Comparison of ENCODE assay signal across 9 cellular contexts in the genomic region with DNA sequence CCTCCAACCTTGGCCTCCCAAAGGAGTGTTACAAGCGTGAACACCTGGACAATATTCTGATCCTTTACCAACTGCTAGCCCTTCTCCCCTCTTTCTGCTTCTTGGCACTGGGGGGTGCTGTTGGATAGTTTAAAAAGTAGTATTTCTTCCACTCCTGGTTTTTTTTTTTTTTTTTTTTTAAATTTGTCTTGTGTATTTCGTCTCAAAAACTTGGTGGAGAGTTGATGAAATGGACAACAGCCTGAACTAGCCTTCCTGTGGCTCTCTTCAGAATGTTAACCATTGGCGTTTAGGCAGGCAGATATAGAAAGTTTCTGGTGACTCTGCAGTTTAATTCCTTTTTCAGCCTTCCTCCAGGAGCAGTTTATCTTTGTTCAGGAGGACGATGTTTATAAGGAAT.
DNase-seq lines count a peak whose midpoint lies in the region; ATAC-seq and TF ChIP-seq lines count a peak whose summit lies in the region.
"Had no signal": no experiment of that assay in that cellular context is flagged by ENCODE, and none has a peak within 500 bp of the region (broad histone marks: within the 10 kb centered on the region; RNA-seq: fewer than 3 reads in every experiment).

No MANE protein-coding gene starts in this region.

- H3K27ac ChIP-seq in RWPE1, result no peak overlapping the region

- DNase-seq in DMS 273 treated with DMSO at 0.1 percent for 48 hours (lab: John Stamatoyannopoulos, UW) (peak; percentile 2), RWPE1 (ENCODE audit: low spot score) (peak; percentile 65), fibroblast of the conjunctiva (ENCODE audit: low read depth) (peak; percentile 48), pons (ENCODE audit: low spot score) (peak; percentile 69), foreskin melanocyte (no peak)

- CTCF ChIA-PET in RWPE1 (lab: Yijun Ruan, JAX), result interaction anchor here (0.7 to 1.3 kb wide), 3 partner anchors 8 to 1421 kb away, joined by 3 to 5 read pairs (median 3); no protein-coding TSS in a partner anchor

- TF ChIP-seq CTCF in RWPE1 (conservative IDR thresholded peaks at IDR 0.05; ENCODE audit: low read depth), result peak; percentile 73

- ATAC-seq in HG02642 (IDR thresholded peaks at IDR 0.05; ENCODE audit: poor library complexity, unreplicated experiment) (peak; percentile 32), HG03280 (IDR thresholded peaks at IDR 0.05; ENCODE audit: unreplicated experiment) (no peak), GM19452 (IDR thresholded peaks at IDR 0.05; ENCODE audit: unreplicated experiment) (no peak)
- ATAC-seq: naive thymus-derived CD4-positive, alpha-beta T cell had no signal

- POLR2A ChIA-PET in RWPE1 (lab: Yijun Ruan, JAX; ENCODE audit: low non-redundant PET), result no interaction called here
